ENCODE assay signal across 16 cellular contexts in the genomic region with DNA sequence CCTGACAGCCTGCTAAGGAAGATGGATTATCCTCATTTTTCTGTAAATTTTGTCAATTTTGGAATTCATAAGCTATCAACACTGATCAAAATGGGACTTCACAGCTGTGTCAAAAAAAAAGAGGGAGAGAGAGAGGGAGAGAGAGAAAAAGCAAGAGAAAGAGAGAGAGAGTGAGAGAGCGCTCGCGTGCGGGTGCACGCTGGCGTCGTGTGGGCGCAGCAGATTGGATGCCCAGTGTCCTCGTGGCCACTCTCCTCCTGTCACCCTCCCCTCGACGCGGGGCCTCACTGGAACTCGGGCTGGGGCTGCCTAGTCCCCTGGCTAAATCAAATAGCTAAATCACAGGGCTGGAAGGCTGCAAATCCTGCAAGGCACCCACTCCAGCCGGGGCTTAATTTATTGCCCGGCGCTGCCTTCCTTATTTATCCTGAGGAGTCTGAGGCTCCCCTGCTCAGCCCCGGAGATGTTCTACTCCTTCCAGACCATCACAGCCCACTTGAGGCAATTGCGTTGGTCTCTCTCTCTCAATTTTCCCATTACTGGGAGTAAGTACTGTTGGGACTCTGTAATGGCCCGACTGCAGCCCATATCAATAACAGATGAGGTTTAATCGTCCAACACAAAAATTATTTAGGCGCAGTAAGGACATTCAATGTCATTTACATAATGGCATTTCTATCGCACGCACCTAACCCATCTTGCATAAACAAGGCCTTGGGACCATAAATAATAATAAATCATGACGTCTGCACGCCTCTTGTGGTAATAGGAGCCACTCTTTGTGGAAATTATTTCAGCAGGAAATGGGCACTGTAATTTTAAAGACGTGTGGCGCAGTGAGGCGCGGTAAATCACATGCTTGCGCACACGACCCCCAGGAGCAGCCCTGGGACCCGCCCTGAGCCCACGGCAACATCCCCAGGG.
DNase-seq lines count a peak whose midpoint lies in the region; ATAC-seq, FAIRE-seq and TF ChIP-seq lines count a peak whose summit lies in the region.
"Had no signal": no experiment of that assay in that cellular context is flagged by ENCODE, and none has a peak within 500 bp of the region (broad histone marks: within the 10 kb centered on the region; RNA-seq: fewer than 3 reads in every experiment).

No MANE protein-coding gene starts in this region.

- peak; percentile 33 for FAIRE-seq in GM12891 (lab: Jason Lieb, UNC)
- FAIRE-seq: GM19239, RCC 7860 had no signal

- no peak overlapping the region for H3K4me3 ChIP-seq in coronary artery

- no peak overlapping the region for H3K27ac ChIP-seq in coronary artery

- H3K27ac Mint-ChIP-seq in nephron progenitor cell, result peak overlapping the region; percentile 55
- H3K27ac Mint-ChIP-seq: CD8-positive, alpha-beta memory T cell; T-helper 1 cell treated with Interleukin-12 subunit alpha and Interleukin-12 subunit beta and Interleukin-4 antibody, amounts not matched to agents 30 μg/mL and 1 μg/mL, for 36 hours had no signal

- TF ChIP-seq CTCF in coronary artery (IDR thresholded peaks at IDR 0.05) (no peak), nephron progenitor cell (IDR thresholded peaks at IDR 0.05) (no peak)

- no peaks in the 10 kb centered on the region for H3K36me3 Mint-ChIP-seq in nephron progenitor cell (ENCODE audit: low read depth)
- H3K36me3 Mint-ChIP-seq: CD8-positive, alpha-beta memory T cell had no signal

- TF ChIP-seq POLR2A in GM12891 (IDR thresholded peaks at IDR 0.05; ENCODE audit: low read depth, low read length) (no peak), GM18505 (IDR thresholded peaks at IDR 0.05; ENCODE audit: borderline replicate concordance, extremely low read depth, insufficient read depth, insufficient read length) (no peak)

- H3K4me3 Mint-ChIP-seq in nephron progenitor cell, result peak overlapping the region; percentile 13
- H3K4me3 Mint-ChIP-seq: T-helper 1 cell treated with Interleukin-12 subunit alpha and Interleukin-12 subunit beta and Interleukin-4 antibody, amounts not matched to agents 30 μg/mL and 1 μg/mL, for 36 hours had no signal

- DNase-seq in GM12891 (ENCODE audit: insufficient read length, low spot score) (no peak), NCI-H1436 (lab: John Stamatoyannopoulos, UW) (peak; percentile 72), coronary artery (ENCODE audit: low spot score) (peak; percentile 58), nephron progenitor cell (peak; percentile 21), HT-29 (ENCODE audit: low spot score) (no peak), NCI-H187 (lab: John Stamatoyannopoulos, UW) (no peak)
- DNase-seq in activated CD4-positive, alpha-beta T cell treated with anti-CD3 and anti-CD28 coated beads for 4 hours, result no peak
- DNase-seq: CD8-positive, alpha-beta memory T cell; GOT3; Kasumi-1; NCI-H146; SHP77 had no signal

- no peaks in the 10 kb centered on the region for H3K9me3 Mint-ChIP-seq in nephron progenitor cell
- H3K9me3 Mint-ChIP-seq: T-helper 1 cell treated with Interleukin-12 subunit alpha and Interleukin-12 subunit beta and Interleukin-4 antibody, amounts not matched to agents 30 μg/mL and 1 μg/mL, for 36 hours had no signal

- H3K27me3 Mint-ChIP-seq in nephron progenitor cell (ENCODE audit: low read depth, poor library complexity), result peaks cover 47% of the 10 kb centered on the region

- no peak for ATAC-seq in GM18505 (IDR thresholded peaks at IDR 0.05; ENCODE audit: unreplicated experiment)

- peaks cover 37% of the 10 kb centered on the region for H3K4me1 Mint-ChIP-seq in nephron progenitor cell
- H3K4me1 Mint-ChIP-seq: CD8-positive, alpha-beta memory T cell had no signal

TF ChIP-seq in GM12891, 5 proteins besides CTCF, POLR2A, EP300 and RAD21:
- TF ChIP-seq POU2F2 (IDR thresholded peaks at IDR 0.05; ENCODE audit: low read depth, low read length) (no peak), SPI1 (IDR thresholded peaks at IDR 0.05; ENCODE audit: low read depth, low read length) (no peak), PAX5 (IDR thresholded peaks at IDR 0.05; ENCODE audit: insufficient read depth, low read length, severe bottlenecking) (no peak), TAF1 (IDR thresholded peaks at IDR 0.05; ENCODE audit: low read depth, low read length) (no peak), POLR2AphosphoS5 (IDR thresholded peaks at IDR 0.05; ENCODE audit: low read depth, low read length) (no peak)

Comparison
In these comparisons a context has a peak if more than half of its experiments do, and no peak if none do; other contexts are left out.
1. DNase-seq: peak in NCI-H1436 (single experiment), coronary artery (single experiment) and nephron progenitor cell (single experiment); none in GM12891 (single experiment), HT-29 (single experiment), activated CD4-positive, alpha-beta T cell treated with anti-CD3 and anti-CD28 coated beads for 4 hours (0 of 2) and NCI-H187 (0 of 2).